Comparison of ENCODE assay signal across 16 cellular contexts in the genomic region with DNA sequence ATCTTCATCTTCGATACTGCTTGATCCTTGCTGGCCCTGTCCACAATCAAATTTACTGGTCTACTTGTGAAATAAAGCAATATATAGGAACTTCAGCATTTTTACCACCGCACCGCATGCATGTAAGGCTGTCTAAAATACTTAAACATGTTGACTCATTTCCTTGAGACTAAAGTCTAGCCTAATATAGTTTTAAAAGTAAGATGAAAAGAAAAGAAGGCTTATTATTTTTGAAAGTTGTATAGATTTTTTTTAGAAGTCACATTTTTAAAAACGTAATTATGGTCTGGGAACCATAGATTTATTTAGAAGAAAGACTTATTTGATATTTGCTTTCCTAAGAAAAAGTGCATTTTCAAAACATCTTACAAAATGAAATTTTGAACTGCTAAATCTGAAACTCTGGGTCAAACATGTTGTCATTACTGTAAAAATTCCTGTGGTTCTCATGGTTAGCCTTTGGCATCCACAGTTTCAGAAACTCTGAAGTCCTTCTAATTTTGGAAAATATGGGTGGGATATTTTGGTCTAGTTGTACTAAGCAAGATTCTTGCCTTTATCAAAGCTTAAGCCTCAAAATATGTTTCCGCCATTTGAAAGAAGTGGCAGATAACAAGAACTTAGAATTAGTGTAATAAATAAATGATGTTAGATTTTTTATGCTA.
A peak's percentile ranks its signal among the peaks of the same experiment; 100 is the strongest.
DNase-seq lines count a peak whose midpoint lies in the region; FAIRE-seq and TF ChIP-seq lines count a peak whose summit lies in the region.
"Had no signal": no experiment of that assay in that cellular context is flagged by ENCODE, and none has a peak within 500 bp of the region (broad histone marks: within the 10 kb centered on the region; RNA-seq: fewer than 3 reads in every experiment).

No MANE protein-coding gene starts in this region.

- H2AK5ac ChIP-seq in mesenchymal stem cell (ENCODE audit: low read length, severe bottlenecking): no peak overlapping the region

- H3K14ac ChIP-seq in mesenchymal stem cell (ENCODE audit: low read length in 2 of 2): no peak overlapping the region

- H3K79me1 ChIP-seq in mesenchymal stem cell (replicated peaks; ENCODE audit: low read length, poor library complexity, severe bottlenecking): no peaks in the 10 kb centered on the region

- H3K23ac ChIP-seq in mesenchymal stem cell (ENCODE audit: low read length in 2 of 2): no peak overlapping the region

- H3K4me2 ChIP-seq in mesenchymal stem cell (ENCODE audit: low read length, poor library complexity, severe bottlenecking): no peak overlapping the region

- no peak overlapping the region for H3K4ac ChIP-seq in mesenchymal stem cell (ENCODE audit: low read depth in 1 of 2, low read length in 2 of 2)

- TF ChIP-seq CTCF in AG04450 (IDR thresholded peaks at IDR 0.05; ENCODE audit: low read depth, low read length) (no peak), cardiac fibroblast (IDR thresholded peaks at IDR 0.05; ENCODE audit: low read depth, low read length) (no peak)

- H3K27ac ChIP-seq in AG04450 (ENCODE audit: low read depth, low read length) (no peak overlapping the region), mesenchymal stem cell (ENCODE audit: low read length, poor library complexity, severe bottlenecking) (peak overlapping the region; percentile 82)
- H3K27ac ChIP-seq: sigmoid colon had no signal

- H3K4me1 ChIP-seq in mesenchymal stem cell (ENCODE audit: control insufficient read depth, insufficient read depth, low read depth, low read length): no peaks in the 10 kb centered on the region

- H2BK15ac ChIP-seq in mesenchymal stem cell (ENCODE audit: low read depth, poor library complexity, severe bottlenecking): no peak overlapping the region

- no peak overlapping the region for H2BK12ac ChIP-seq in mesenchymal stem cell (ENCODE audit: low read length in 2 of 2)

- DNase-seq in AG04450 (ENCODE audit: low read depth, low spot score) (peak; percentile 11), LHCN-M2 (ENCODE audit: low read depth) (peak; percentile 87), cardiac fibroblast (ENCODE audit: low read depth in 2 of 2) (peak; percentile 66 to 69), mesenchymal stem cell (peak; percentile 65), HUDEP-2 (lab: John Stamatoyannopoulos, UW; ENCODE audit: unreplicated experiment in 76 of 76) (no peak), NCI-H1092 treated with DMSO at 0.1 percent for 48 hours (lab: John Stamatoyannopoulos, UW) (no peak), DMS53 (lab: John Stamatoyannopoulos, UW) (no peak), frontal cortex (ENCODE audit: low spot score in 2 of 2) (no peak)
- DNase-seq: activated CD4-positive, CD25-positive, alpha-beta regulatory T cell; activated CD8-positive, alpha-beta memory T cell treated with anti-CD3 and anti-CD28 coated beads, Interleukin-2, amount 10 ng/mL, durations not matched to agents 7 days and 5 days; activated naive CD4-positive, alpha-beta T cell treated with Interleukin-2 at 50 U/mL for 16 hours; caudate nucleus; NCI-H345; sigmoid colon; stimulated activated naive CD8-positive, alpha-beta T cell treated with anti-CD3 and anti-CD28 coated beads, Interleukin-15, amount 100 ng/mL, for 72 hours had no signal

- no peak overlapping the region for H3K4me3 ChIP-seq in AG04450 (ENCODE audit: low read depth, low read length)
- H3K4me3 ChIP-seq in cardiac fibroblast (replicated peaks in 1 of 2; ENCODE audit: low read depth in 2 of 2, low read length in 2 of 2): no peak overlapping the region
- no peak overlapping the region for H3K4me3 ChIP-seq in mesenchymal stem cell (ENCODE audit: insufficient read depth in 1 of 2, low read depth in 1 of 2, low read length in 2 of 2)
- H3K4me3 ChIP-seq: sigmoid colon had no signal

- no peak overlapping the region for H2BK120ac ChIP-seq in mesenchymal stem cell (ENCODE audit: low read depth, low read length)

- H3K36me3 ChIP-seq in mesenchymal stem cell (ENCODE audit: control insufficient read depth in 1 of 2, insufficient read depth in 2 of 2, low read depth in 1 of 2, low read length in 2 of 2): no peaks in the 10 kb centered on the region
- H3K36me3 ChIP-seq: sigmoid colon had no signal

- no peak overlapping the region for H3K18ac ChIP-seq in mesenchymal stem cell (ENCODE audit: low read depth in 1 of 2, low read length in 2 of 2)

- H3K9me3 ChIP-seq in AG04450 (ENCODE audit: control insufficient read depth, insufficient read depth, low read length): no peaks in the 10 kb centered on the region
- H3K9me3 ChIP-seq in mesenchymal stem cell (ENCODE audit: control insufficient read depth, low read length): no peaks in the 10 kb centered on the region
- H3K9me3 ChIP-seq: sigmoid colon had no signal

- 33% methylated on average over 1 of the region's 5 CpGs for WGBS in mesenchymal stem cell

- no peak for FAIRE-seq in frontal cortex (lab: Jason Lieb, UNC)
- FAIRE-seq: D721Med had no signal

- H3K27me3 ChIP-seq in AG04450 (ENCODE audit: control insufficient read depth, insufficient read depth, low read length): no peaks in the 10 kb centered on the region
- H3K27me3 ChIP-seq in mesenchymal stem cell (ENCODE audit: control insufficient read depth in 1 of 2, insufficient read depth in 1 of 2, low read length in 2 of 2): no peaks in the 10 kb centered on the region
- H3K27me3 ChIP-seq: sigmoid colon had no signal

- H2BK5ac ChIP-seq in mesenchymal stem cell (ENCODE audit: low read depth, low read length, poor library complexity, severe bottlenecking): no peak overlapping the region

- CTCF ChIA-PET in AG04450 (lab: Charles Lee): interaction anchor here (0.6 to 2.1 kb wide), 15 partner anchors 11 to 973 kb away, joined by 3 to 10 read pairs (median 3); no protein-coding TSS in a partner anchor

- no peak overlapping the region for H2AFZ ChIP-seq in mesenchymal stem cell (ENCODE audit: low read depth, low read length)

- no peak overlapping the region for H3K9ac ChIP-seq in mesenchymal stem cell (ENCODE audit: low read length)

- no peak overlapping the region for H4K8ac ChIP-seq in mesenchymal stem cell (ENCODE audit: low read length)

- H4K91ac ChIP-seq in mesenchymal stem cell (ENCODE audit: low read length): no peak overlapping the region

- POLR2A ChIA-PET in AG04450 (lab: Yijun Ruan, JAX): no interaction called here

Comparison
In these comparisons a context has a peak if more than half of its experiments do, and no peak if none do; other contexts are left out.
1. DNase-seq: peak in AG04450 (single experiment), LHCN-M2 (single experiment), cardiac fibroblast (2 of 2) and mesenchymal stem cell (single experiment); none in HUDEP-2 (0 of 76), NCI-H1092 treated with DMSO at 0.1 percent for 48 hours (single experiment), DMS53 (single experiment) and frontal cortex (0 of 2).